Comparison of ENCODE assay signal across 19 cellular contexts in the genomic region with DNA sequence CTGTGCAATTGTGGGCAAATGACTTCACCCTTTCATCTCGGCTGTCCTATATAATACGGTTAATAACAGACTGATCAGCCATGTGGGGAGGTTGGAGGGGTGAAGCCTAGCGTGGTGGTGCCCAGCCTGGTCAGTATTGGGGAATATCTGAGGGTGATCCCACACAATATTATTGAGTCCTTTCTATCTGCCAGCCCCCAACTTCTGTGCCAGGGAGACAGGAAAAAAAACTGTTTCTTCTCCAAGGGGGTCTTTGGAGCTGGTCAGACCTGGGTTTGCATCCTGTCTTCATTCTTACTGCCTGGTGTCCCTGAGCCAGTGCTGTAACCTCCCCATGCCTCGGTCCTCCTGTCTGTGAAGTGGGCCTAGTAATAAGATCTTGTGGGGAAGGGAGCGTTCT. TPM values are rescaled to one million over a fixed set of nuclear protein-coding genes. Genes with fewer than 3 reads are reported as not detected.
DNase-seq lines count a peak whose midpoint lies in the region; TF ChIP-seq lines count a peak whose summit lies in the region.
"Had no signal": no experiment of that assay in that cellular context is flagged by ENCODE, and none has a peak within 500 bp of the region (broad histone marks: within the 10 kb centered on the region; RNA-seq: fewer than 3 reads in every experiment).

No MANE protein-coding gene starts in this region.

- H2AFZ ChIP-seq in MM.1S (ENCODE audit: low read length) = no peak overlapping the region

- POLR2A ChIA-PET in HEK293T (lab: Yijun Ruan, JAX) = no interaction called here

- H3K27me3 ChIP-seq in MM.1S (replicated peaks; ENCODE audit: insufficient read depth, low read length) = no peaks in the 10 kb centered on the region

- no peaks in the 10 kb centered on the region for H3K36me3 ChIP-seq in MM.1S (replicated peaks; ENCODE audit: insufficient read depth, low read length)
- H3K36me3 ChIP-seq: BLaER1 treated with 17β-estradiol and CSF1 and Interleukin-3, amounts not matched to agents 10 nM and 100 nM had no signal

- no peak overlapping the region for H3K27ac Mint-ChIP-seq in type B pancreatic cell
- H3K27ac Mint-ChIP-seq: B cell; CD8-positive, alpha-beta T cell; H9 had no signal

- no peaks in the 10 kb centered on the region for H3K79me2 ChIP-seq in MM.1S (ENCODE audit: low read length)

- no peak overlapping the region for H3K4me3 Mint-ChIP-seq in type B pancreatic cell
- H3K4me3 Mint-ChIP-seq: B cell; CD8-positive, alpha-beta T cell; H9 had no signal

- H3K4me1 ChIP-seq in MM.1S (ENCODE audit: low read length) = no peaks in the 10 kb centered on the region

- H3K9me3 Mint-ChIP-seq in type B pancreatic cell = no peaks in the 10 kb centered on the region
- H3K9me3 Mint-ChIP-seq: CD8-positive, alpha-beta T cell; H9 had no signal

- no peaks in the 10 kb centered on the region for H3K9me2 ChIP-seq in MM.1S (replicated peaks; ENCODE audit: insufficient read depth, low read length)

- no peaks in the 10 kb centered on the region for H3K9me3 ChIP-seq in MM.1S (replicated peaks; ENCODE audit: insufficient read depth, low read length)
- H3K9me3 ChIP-seq: BLaER1 treated with 17β-estradiol and CSF1 and Interleukin-3, amounts not matched to agents 10 nM and 100 nM had no signal

- no peak overlapping the region for H3K4me2 ChIP-seq in MM.1S (ENCODE audit: low read depth, low read length)

- DNase-seq in activated CD8-positive, alpha-beta memory T cell treated with anti-CD3 and anti-CD28 coated beads for 24 hours = peak; percentile 21
- no peak for DNase-seq in activated CD8-positive, alpha-beta memory T cell treated with anti-CD3 and anti-CD28 coated beads, Interleukin-2, amount 50 U/mL, for 4 hours
- DNase-seq in HEK293T (ENCODE audit: extremely low spot score) (peak; percentile 4), iPS-NIHi7 (ENCODE audit: extremely low spot score) (peak; percentile 3), type B pancreatic cell (ENCODE audit: extremely low spot score, unreplicated experiment) (peak; percentile 18), RKO (ENCODE audit: low spot score) (no peak), MM.1S (no peak)
- DNase-seq: Calu3; CD8-positive, alpha-beta T cell; DMS 273 treated with DMSO at 0.1 percent for 48 hours; DMS53; DND-41; EL; H9 had no signal

- H3K27ac ChIP-seq in MM.1S (ENCODE audit: low read length) = no peak overlapping the region
- H3K27ac ChIP-seq: BLaER1 treated with 17β-estradiol and CSF1 and Interleukin-3, amounts not matched to agents 10 nM and 100 nM had no signal

- no peaks in the 10 kb centered on the region for H3K36me3 Mint-ChIP-seq in type B pancreatic cell
- H3K36me3 Mint-ChIP-seq: CD8-positive, alpha-beta T cell had no signal

- TF ChIP-seq CTCF in type B pancreatic cell (conservative IDR thresholded peaks at IDR 0.05) = no peak
- TF ChIP-seq CTCF in MM.1S (IDR thresholded peaks at IDR 0.05; ENCODE audit: low read length) = no peak

- no peaks in the 10 kb centered on the region for H3F3A ChIP-seq in MM.1S (ENCODE audit: insufficient read depth, low read length)

- H4K20me1 ChIP-seq in MM.1S (ENCODE audit: insufficient read depth, low read length) = no peaks in the 10 kb centered on the region
- H4K20me1 ChIP-seq: BLaER1 treated with 17β-estradiol and CSF1 and Interleukin-3, amounts not matched to agents 10 nM and 100 nM had no signal

- CTCF ChIA-PET in HEK293T (lab: Yijun Ruan, JAX) = no interaction called here

- H3K27me3 Mint-ChIP-seq in type B pancreatic cell = peaks cover 46% of the 10 kb centered on the region

- peaks cover 4% of the 10 kb centered on the region for H3K4me1 Mint-ChIP-seq in type B pancreatic cell (ENCODE audit: unreplicated experiment)

- H3K9ac ChIP-seq in MM.1S (ENCODE audit: low read length) = no peak overlapping the region
- H3K9ac ChIP-seq: BLaER1 treated with 17β-estradiol and CSF1 and Interleukin-3, amounts not matched to agents 10 nM and 100 nM had no signal

- H3K4me3 ChIP-seq in MM.1S (ENCODE audit: low read length) = no peak overlapping the region
- H3K4me3 ChIP-seq: BLaER1 treated with 17β-estradiol and CSF1 and Interleukin-3, amounts not matched to agents 10 nM and 100 nM; GM12878 had no signal

TF ChIP-seq in HEK293T, 16 proteins besides CTCF, POLR2A, EP300 and RAD21:
- TF ChIP-seq HDGF (IDR thresholded peaks at IDR 0.05; ENCODE audit: borderline replicate concordance) = no peak
- no peak for TF ChIP-seq CTBP1 (IDR thresholded peaks at IDR 0.05; ENCODE audit: borderline replicate concordance)
- TF ChIP-seq BHLHE40 (IDR thresholded peaks at IDR 0.05; ENCODE audit: borderline replicate concordance) = no peak
- no peak for TF ChIP-seq SP1 (IDR thresholded peaks at IDR 0.05)
- no peak for TF ChIP-seq FOXM1 (IDR thresholded peaks at IDR 0.05; ENCODE audit: borderline replicate concordance)
- TF ChIP-seq FOXK2 (IDR thresholded peaks at IDR 0.05) = no peak
- TF ChIP-seq NFRKB (IDR thresholded peaks at IDR 0.05) = no peak
- no peak for TF ChIP-seq ZNF384 (IDR thresholded peaks at IDR 0.05)
- TF ChIP-seq, protein P1, sequence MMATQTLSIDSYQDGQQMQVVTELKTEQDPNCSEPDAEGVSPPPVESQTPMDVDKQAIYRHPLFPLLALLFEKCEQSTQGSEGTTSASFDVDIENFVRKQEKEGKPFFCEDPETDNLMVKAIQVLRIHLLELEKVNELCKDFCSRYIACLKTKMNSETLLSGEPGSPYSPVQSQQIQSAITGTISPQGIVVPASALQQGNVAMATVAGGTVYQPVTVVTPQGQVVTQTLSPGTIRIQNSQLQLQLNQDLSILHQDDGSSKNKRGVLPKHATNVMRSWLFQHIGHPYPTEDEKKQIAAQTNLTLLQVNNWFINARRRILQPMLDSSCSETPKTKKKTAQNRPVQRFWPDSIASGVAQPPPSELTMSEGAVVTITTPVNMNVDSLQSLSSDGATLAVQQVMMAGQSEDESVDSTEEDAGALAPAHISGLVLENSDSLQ (IDR thresholded peaks at IDR 0.05) = no peak

RNA-seq across cellular contexts. Expression of a gene that starts 6.5 kb away (rescaled TPM):
- total RNA-seq in type B pancreatic cell (ENCODE audit: low replicate concordance) = 0.98 and 4.7 TPM in 2 replicates
- total RNA-seq: Calu3, GM12878, HT-29 had no signal

RNA-seq across cellular contexts. Expression of a gene that starts 45.7 kb away (rescaled TPM):
- 0.19 and 1.4 TPM in 2 replicates for total RNA-seq in type B pancreatic cell (ENCODE audit: low replicate concordance)
- total RNA-seq: A172, B cell, Calu3, GM12878, HT-29 had no signal

Comparison
In these comparisons a context has a peak if more than half of its experiments do, and no peak if none do; other contexts are left out.
1. DNase-seq: peak in activated CD8-positive, alpha-beta memory T cell treated with anti-CD3 and anti-CD28 coated beads for 24 hours (single experiment), HEK293T (single experiment), iPS-NIHi7 (single experiment) and type B pancreatic cell (single experiment); none in activated CD8-positive, alpha-beta memory T cell treated with anti-CD3 and anti-CD28 coated beads, Interleukin-2, amount 50 U/mL, for 4 hours (single experiment), RKO (single experiment) and MM.1S (single experiment).